Comparison of ENCODE assay signal across 12 cellular contexts in the genomic region with DNA sequence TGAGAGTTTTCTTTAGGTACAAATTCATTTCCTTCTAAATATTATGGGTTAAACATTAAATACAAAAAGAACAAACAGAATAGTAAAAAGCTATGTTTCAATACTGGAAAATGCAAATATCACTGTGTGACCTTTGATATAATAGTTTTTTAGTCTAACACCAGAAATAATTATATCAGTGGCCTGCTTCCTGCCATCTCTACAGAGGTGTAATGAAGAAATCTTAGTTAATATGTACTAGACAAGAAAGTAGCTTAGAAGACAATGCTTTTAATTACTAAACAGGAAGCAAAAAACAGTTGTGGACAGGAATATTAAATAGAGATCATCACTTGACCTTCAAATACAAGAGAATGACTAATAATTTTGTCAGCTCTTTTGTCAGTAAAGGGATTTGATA. TPM values are rescaled to one million over a fixed set of nuclear protein-coding genes. Genes with fewer than 3 reads are reported as not detected.
A peak's percentile ranks its signal among the peaks of the same experiment; 100 is the strongest.
DNase-seq lines count a peak whose midpoint lies in the region; ATAC-seq, FAIRE-seq and TF ChIP-seq lines count a peak whose summit lies in the region.
"Had no signal": no experiment of that assay in that cellular context is flagged by ENCODE, and none has a peak within 500 bp of the region (broad histone marks: within the 10 kb centered on the region; RNA-seq: fewer than 3 reads in every experiment).

No MANE protein-coding gene starts in this region.

- H3F3A ChIP-seq in smooth muscle cell (ENCODE audit: low read depth): no peaks in the 10 kb centered on the region

- H3K27ac ChIP-seq in smooth muscle cell (ENCODE audit: low read depth): no peak overlapping the region
- H3K27ac ChIP-seq in small intestine (ENCODE audit: low read depth in 1 of 2, low read length in 1 of 2): no peak overlapping the region
- H3K27ac ChIP-seq: prostate gland had no signal

- H3K4me3 ChIP-seq in smooth muscle cell (no peak overlapping the region), small intestine (ENCODE audit: low read depth in 1 of 2, low read length in 2 of 2) (no peak overlapping the region)
- H3K4me3 ChIP-seq: GM23338, prostate gland had no signal

- H3K4me2 ChIP-seq in smooth muscle cell: no peak overlapping the region
- H3K4me2 ChIP-seq: GM23338 had no signal

- no peak for FAIRE-seq in small intestine (lab: Jason Lieb, UNC)
- FAIRE-seq: HTR-8/SVneo had no signal

- H2AFZ ChIP-seq in smooth muscle cell (ENCODE audit: low read depth): no peak overlapping the region
- H2AFZ ChIP-seq: GM23338 had no signal

- H4K20me1 ChIP-seq in smooth muscle cell (ENCODE audit: low read depth): no peaks in the 10 kb centered on the region

- H3K4me1 ChIP-seq in smooth muscle cell (ENCODE audit: low read depth) (no peaks in the 10 kb centered on the region), small intestine (ENCODE audit: control insufficient read depth in 2 of 2, insufficient read depth in 1 of 2, low read depth in 1 of 2, low read length in 1 of 2) (no peaks in the 10 kb centered on the region)
- H3K4me1 ChIP-seq: prostate gland had no signal

- no peak for DNase-seq in smooth muscle cell (lab: John Stamatoyannopoulos, UW; ENCODE audit: unreplicated experiment)
- no peak for DNase-seq in small intestine
- no peak for DNase-seq in MV-4-11 (lab: John Stamatoyannopoulos, UW)

- no peak for TF ChIP-seq CTCF in smooth muscle cell (IDR thresholded peaks at IDR 0.05; ENCODE audit: borderline replicate concordance, insufficient read depth, poor library complexity, severe bottlenecking)

- H3K36me3 ChIP-seq in smooth muscle cell (ENCODE audit: low read depth): no peaks in the 10 kb centered on the region
- H3K36me3 ChIP-seq in small intestine (ENCODE audit: control insufficient read depth in 2 of 2, insufficient read depth in 2 of 2, low read length in 2 of 2): no peaks in the 10 kb centered on the region
- H3K36me3 ChIP-seq: prostate gland had no signal

- no peaks in the 10 kb centered on the region for H3K27me3 ChIP-seq in smooth muscle cell (ENCODE audit: low read depth)
- no peaks in the 10 kb centered on the region for H3K27me3 ChIP-seq in small intestine (ENCODE audit: control insufficient read depth in 2 of 2, insufficient read depth in 2 of 2, low read length in 2 of 2)

- no peaks in the 10 kb centered on the region for H3K79me2 ChIP-seq in smooth muscle cell (ENCODE audit: low read depth)

- H3K9me3 ChIP-seq in smooth muscle cell (replicated peaks; ENCODE audit: low read depth): no peaks in the 10 kb centered on the region
- H3K9me3 ChIP-seq in small intestine (ENCODE audit: control insufficient read depth, low read depth): no peaks in the 10 kb centered on the region
- H3K9me3 ChIP-seq: prostate gland had no signal

- ATAC-seq in GM18502 (IDR thresholded peaks at IDR 0.05; ENCODE audit: poor library complexity, unreplicated experiment) (peak; percentile 60), GM19395 (IDR thresholded peaks at IDR 0.05; ENCODE audit: unreplicated experiment) (peak; percentile 93), HG02759 (IDR thresholded peaks at IDR 0.05; ENCODE audit: unreplicated experiment) (peak; percentile 89), HG03439 (IDR thresholded peaks at IDR 0.05; ENCODE audit: unreplicated experiment) (peak; percentile 57), GM21526 (IDR thresholded peaks at IDR 0.05; ENCODE audit: low FRiP score, unreplicated experiment) (no peak)
- ATAC-seq: activated naive CD4-positive, alpha-beta T cell treated with anti-CD3 and anti-CD28 coated beads, Interleukin-2, amount 50 U/mL, for 72 hours; GM23338 had no signal

- no peak overlapping the region for H3K9ac ChIP-seq in smooth muscle cell (ENCODE audit: low read depth)

RNA-seq across cellular contexts. Expression of a gene that starts 47.4 kb away (rescaled TPM):
- total RNA-seq in smooth muscle cell: 4.5 and 7.7 TPM in 2 replicates
- polyA plus RNA-seq in smooth muscle cell (2.5 and 5.8 TPM in 2 replicates), small intestine (under 1 TPM in 2 of 3 donors, not detected in 1; 0.27 to 0.72 TPM)
- total RNA-seq: GM23338 had no signal
